23 cellular contexts compared by ENCODE assay signal in the genomic region with DNA sequence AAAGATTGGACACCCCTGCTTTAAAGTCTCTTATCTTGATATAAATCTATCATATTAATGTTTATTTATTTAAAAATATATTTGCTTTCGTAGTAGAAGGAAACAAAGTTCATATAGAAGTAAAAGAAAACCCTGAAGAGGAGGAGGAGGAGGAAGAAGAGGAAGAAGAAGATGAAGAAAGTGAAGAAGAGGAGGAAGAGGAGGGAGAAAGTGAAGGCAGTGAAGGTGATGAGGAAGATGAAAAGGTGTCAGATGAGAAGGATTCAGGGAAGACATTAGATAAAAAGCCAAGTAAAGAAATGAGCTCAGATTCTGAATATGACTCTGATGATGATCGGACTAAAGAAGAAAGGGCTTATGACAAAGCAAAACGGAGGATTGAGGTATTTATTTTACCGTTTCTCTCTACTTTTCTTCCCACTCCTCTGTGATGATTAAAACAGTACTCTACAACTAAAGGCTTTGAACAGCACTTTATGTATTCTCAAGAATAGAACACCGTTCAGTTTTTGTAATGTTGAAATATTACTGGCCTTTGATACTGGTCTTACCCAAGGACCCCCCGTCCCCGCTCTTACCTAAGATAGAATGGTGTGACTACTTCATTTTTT. TPM values are rescaled to one million over a fixed set of nuclear protein-coding genes. Genes with fewer than 3 reads are reported as not detected.
DNase-seq lines count a peak whose midpoint lies in the region; ATAC-seq and TF ChIP-seq lines count a peak whose summit lies in the region.
"Had no signal": no experiment of that assay in that cellular context is flagged by ENCODE, and none has a peak within 500 bp of the region (broad histone marks: within the 10 kb centered on the region; RNA-seq: fewer than 3 reads in every experiment).

No MANE protein-coding gene starts in this region.

- 97% methylated on average over 7 of the region's 7 CpGs for WGBS in mammary epithelial cell (ENCODE audit: low coverage, missing lambda C conversion rate)

- POLR2A ChIA-PET in activated CD4-positive, alpha-beta T cell treated with anti-CD3 and anti-CD28 coated beads for 36 hours (lab: Charles Lee), result no interaction called here
- POLR2A ChIA-PET in activated CD4-positive, alpha-beta T cell treated with anti-CD3 and anti-CD28 coated beads, Interleukin-2, amount 10 ng/mL, durations not matched to agents 7 days and 5 days (lab: Charles Lee), result no interaction called here
- POLR2A ChIA-PET in MCF 10A (lab: Yijun Ruan, JAX), result interaction anchor here (1.1 kb wide), 1 partner anchor 17 kb away, joined by 4 read pairs; no protein-coding TSS in a partner anchor

- peaks cover 40% of the 10 kb centered on the region for H3K4me1 Mint-ChIP-seq in activated CD4-positive, alpha-beta T cell treated with anti-CD3 and anti-CD28 coated beads for 36 hours
- H3K4me1 Mint-ChIP-seq in activated CD4-positive, alpha-beta T cell treated with anti-CD3 and anti-CD28 coated beads, Interleukin-2, amount 10 ng/mL, durations not matched to agents 7 days and 5 days, result peaks cover 17% of the 10 kb centered on the region
- H3K4me1 Mint-ChIP-seq in MCF 10A (ENCODE audit: insufficient read depth, unreplicated experiment), result no peaks in the 10 kb centered on the region
- H3K4me1 Mint-ChIP-seq in activated T-helper 17 cell treated with anti-CD3 and anti-CD28 coated beads, Interleukin-2, amount 50 U/mL, for 72 hours, result peaks cover 22% of the 10 kb centered on the region
- H3K4me1 Mint-ChIP-seq: CD14-positive monocyte had no signal

- H3K79me2 ChIP-seq in mammary epithelial cell (ENCODE audit: insufficient read depth, low read length), result peaks cover 3% of the 10 kb centered on the region

- no peak overlapping the region for H3K4me3 ChIP-seq in mammary epithelial cell (replicated peaks in 1 of 3; ENCODE audit: insufficient read depth in 1 of 3, low read depth in 2 of 3, low read length in 3 of 3)
- H3K4me3 ChIP-seq: GM23248, MG63 had no signal

- peaks cover 7% of the 10 kb centered on the region for H3K9me3 Mint-ChIP-seq in activated CD4-positive, alpha-beta T cell treated with anti-CD3 and anti-CD28 coated beads for 36 hours (ENCODE audit: low read depth)
- H3K9me3 Mint-ChIP-seq in activated CD4-positive, alpha-beta T cell treated with anti-CD3 and anti-CD28 coated beads, Interleukin-2, amount 10 ng/mL, durations not matched to agents 7 days and 5 days, result peaks cover 6% of the 10 kb centered on the region
- H3K9me3 Mint-ChIP-seq in MCF 10A (ENCODE audit: unreplicated experiment), result no peaks in the 10 kb centered on the region
- no peaks in the 10 kb centered on the region for H3K9me3 Mint-ChIP-seq in activated T-helper 17 cell treated with anti-CD3 and anti-CD28 coated beads, Interleukin-2, amount 50 U/mL, for 72 hours

- no peaks in the 10 kb centered on the region for H4K20me1 ChIP-seq in mammary epithelial cell (ENCODE audit: insufficient read depth, low read length)

- no peaks in the 10 kb centered on the region for H3K27me3 Mint-ChIP-seq in activated CD4-positive, alpha-beta T cell treated with anti-CD3 and anti-CD28 coated beads for 36 hours
- no peaks in the 10 kb centered on the region for H3K27me3 Mint-ChIP-seq in activated CD4-positive, alpha-beta T cell treated with anti-CD3 and anti-CD28 coated beads, Interleukin-2, amount 10 ng/mL, durations not matched to agents 7 days and 5 days
- no peaks in the 10 kb centered on the region for H3K27me3 Mint-ChIP-seq in MCF 10A (ENCODE audit: insufficient read depth, unreplicated experiment)
- no peaks in the 10 kb centered on the region for H3K27me3 Mint-ChIP-seq in activated T-helper 17 cell treated with anti-CD3 and anti-CD28 coated beads, Interleukin-2, amount 50 U/mL, for 72 hours

- no peaks in the 10 kb centered on the region for H3K27me3 ChIP-seq in mammary epithelial cell (ENCODE audit: insufficient read depth, low read length)
- H3K27me3 ChIP-seq: BE2C, MG63 had no signal

- in situ Hi-C loops in mammary epithelial cell (cut with MboI; ENCODE audit: low sequenced_read_pairs in 2 of 2), result no loop called here

- intact Hi-C loops in activated CD4-positive, alpha-beta T cell treated with anti-CD3 and anti-CD28 coated beads for 36 hours (cut with DNase I, micrococcal nuclease), result loop anchor here in 1 of 2 experiments (2.0 kb wide), 1 partner anchor 28 kb away; no protein-coding TSS in a partner anchor
- intact Hi-C loops in MCF 10A (cut with micrococcal nuclease), result no loop called here
- intact Hi-C loops in mammary epithelial cell (cut with micrococcal nuclease), result no loop called here

- peaks cover 78% of the 10 kb centered on the region for H3K36me3 Mint-ChIP-seq in activated CD4-positive, alpha-beta T cell treated with anti-CD3 and anti-CD28 coated beads for 36 hours (ENCODE audit: low read depth)
- H3K36me3 Mint-ChIP-seq in activated CD4-positive, alpha-beta T cell treated with anti-CD3 and anti-CD28 coated beads, Interleukin-2, amount 10 ng/mL, durations not matched to agents 7 days and 5 days (ENCODE audit: low read depth), result peaks cover 75% of the 10 kb centered on the region
- H3K36me3 Mint-ChIP-seq in MCF 10A (ENCODE audit: insufficient read depth, unreplicated experiment), result peaks cover 92% of the 10 kb centered on the region
- H3K36me3 Mint-ChIP-seq in activated T-helper 17 cell treated with anti-CD3 and anti-CD28 coated beads, Interleukin-2, amount 50 U/mL, for 72 hours (ENCODE audit: low read depth), result peaks cover 100% of the 10 kb centered on the region

- no peaks in the 10 kb centered on the region for H3K9me3 ChIP-seq in mammary epithelial cell (replicated peaks; ENCODE audit: insufficient read depth, low read length)
- H3K9me3 ChIP-seq: BE2C, MG63 had no signal

- no peak overlapping the region for H3K4me2 ChIP-seq in mammary epithelial cell (ENCODE audit: insufficient read depth, low read depth, low read length)

- DNase-seq in activated CD4-positive, alpha-beta T cell treated with anti-CD3 and anti-CD28 coated beads for 36 hours, result no peak
- DNase-seq in activated CD4-positive, alpha-beta T cell treated with anti-CD3 and anti-CD28 coated beads, Interleukin-2, amount 10 ng/mL, durations not matched to agents 7 days and 5 days, result no peak
- DNase-seq in MCF 10A (ENCODE audit: unreplicated experiment), result no peak
- DNase-seq in mammary epithelial cell, result no peak
- no peak for DNase-seq in RKO (ENCODE audit: low spot score)
- DNase-seq in cortex of kidney (lab: John Stamatoyannopoulos, UW), result no peak
- DNase-seq: ACHN, BE2C, DMS153, DND-41, GM23248, H7, KBM-7, MG63, NCI-H1105 treated with DMSO at 0.1 percent for 48 hours, NCI-H146, NCI-H1930, NCI-H2107, NCI-H524 treated with DMSO at 0.1 percent for 48 hours, NCI-H774 had no signal

- peaks cover 37% of the 10 kb centered on the region for H3K36me3 ChIP-seq in mammary epithelial cell (ENCODE audit: insufficient read depth, low read length)

- TF ChIP-seq CTCF in MCF 10A (IDR thresholded peaks at IDR 0.05; ENCODE audit: unreplicated experiment) (no peak), mammary epithelial cell (conservative IDR thresholded peaks at IDR 0.05 in 1 of 2, IDR thresholded peaks at IDR 0.05 in 1 of 2; ENCODE audit: extremely low read depth in 1 of 2, insufficient read depth in 1 of 2, low read depth in 1 of 2, low read length in 2 of 2) (no peak)

- peak overlapping the region; percentile 63 for H3K27ac Mint-ChIP-seq in activated CD4-positive, alpha-beta T cell treated with anti-CD3 and anti-CD28 coated beads for 36 hours
- no peak overlapping the region for H3K27ac Mint-ChIP-seq in activated CD4-positive, alpha-beta T cell treated with anti-CD3 and anti-CD28 coated beads, Interleukin-2, amount 10 ng/mL, durations not matched to agents 7 days and 5 days
- peak overlapping the region; percentile 44 for H3K27ac Mint-ChIP-seq in MCF 10A (ENCODE audit: low read depth, unreplicated experiment)
- peak overlapping the region; percentile 15 for H3K27ac Mint-ChIP-seq in activated T-helper 17 cell treated with anti-CD3 and anti-CD28 coated beads, Interleukin-2, amount 50 U/mL, for 72 hours
- H3K27ac Mint-ChIP-seq: CD14-positive monocyte had no signal

- CTCF ChIA-PET in activated CD4-positive, alpha-beta T cell treated with anti-CD3 and anti-CD28 coated beads for 36 hours (lab: Charles Lee), result interaction anchor here (2.1 kb wide), 1 partner anchor 11 kb away, joined by 6 read pairs; no protein-coding TSS in a partner anchor
- CTCF ChIA-PET in activated CD4-positive, alpha-beta T cell treated with anti-CD3 and anti-CD28 coated beads, Interleukin-2, amount 10 ng/mL, durations not matched to agents 7 days and 5 days (lab: Charles Lee), result interaction anchor here (1.0 to 2.5 kb wide), 2 partner anchors 9 to 11 kb away, joined by 3 to 13 read pairs; no protein-coding TSS in a partner anchor
- CTCF ChIA-PET in MCF 10A (lab: Yijun Ruan, JAX), result no interaction called here
- CTCF ChIA-PET in mammary epithelial cell (lab: Charles Lee; ENCODE audit: low non-redundant PET), result no interaction called here

- H3K9ac ChIP-seq in mammary epithelial cell (ENCODE audit: insufficient read depth, low read length), result no peak overlapping the region
- H3K9ac ChIP-seq: GM23248 had no signal

- H3K4me3 Mint-ChIP-seq in activated CD4-positive, alpha-beta T cell treated with anti-CD3 and anti-CD28 coated beads for 36 hours, result no peak overlapping the region
- H3K4me3 Mint-ChIP-seq in activated CD4-positive, alpha-beta T cell treated with anti-CD3 and anti-CD28 coated beads, Interleukin-2, amount 10 ng/mL, durations not matched to agents 7 days and 5 days, result no peak overlapping the region
- H3K4me3 Mint-ChIP-seq in MCF 10A (ENCODE audit: unreplicated experiment), result no peak overlapping the region
- H3K4me3 Mint-ChIP-seq in activated T-helper 17 cell treated with anti-CD3 and anti-CD28 coated beads, Interleukin-2, amount 50 U/mL, for 72 hours, result no peak overlapping the region
- H3K4me3 Mint-ChIP-seq: CD14-positive monocyte had no signal

- no TSS peak for BruUV-seq in MCF 10A (replicated peaks; lab: Mats Ljungman, UMichigan)
- no TSS peak for BruUV-seq in mammary epithelial cell (replicated peaks; lab: Mats Ljungman, UMichigan)

- H2AFZ ChIP-seq in mammary epithelial cell (ENCODE audit: low read depth, low read length), result no peak overlapping the region
- H2AFZ ChIP-seq: GM23248 had no signal

- no peaks in the 10 kb centered on the region for H3K4me1 ChIP-seq in mammary epithelial cell (ENCODE audit: insufficient read depth, low read length)
- H3K4me1 ChIP-seq: BE2C had no signal

- dilution Hi-C loops in mammary epithelial cell (cut with HindIII; ENCODE audit: low sequenced_read_pairs), result no loop called here

- H3K27ac ChIP-seq in mammary epithelial cell (ENCODE audit: insufficient read depth, low read depth, low read length), result no peak overlapping the region
- H3K27ac ChIP-seq: 22Rv1, GM23248 had no signal

- ATAC-seq in activated CD4-positive, alpha-beta T cell treated with anti-CD3 and anti-CD28 coated beads for 36 hours, result peak; percentile 63
- peak; percentile 62 for ATAC-seq in activated T-helper 17 cell treated with anti-CD3 and anti-CD28 coated beads, Interleukin-2, amount 50 U/mL, for 72 hours (replicated peaks)

RNA-seq across cellular contexts. Expression of a gene that starts 39.2 kb away (rescaled TPM):
- 10 to 100 TPM; 79.0 to 95.4 TPM for total RNA-seq in activated CD4-positive, alpha-beta T cell treated with anti-CD3 and anti-CD28 coated beads for 36 hours
- 10 to 100 TPM; 40.2 to 47.0 TPM for total RNA-seq in activated CD4-positive, alpha-beta T cell treated with anti-CD3 and anti-CD28 coated beads, Interleukin-2, amount 10 ng/mL, durations not matched to agents 7 days and 5 days
- 45.6 and 55.5 TPM in 2 replicates for total RNA-seq in MCF 10A (2022)
- 10 to 100 TPM; 19.5 to 64.1 TPM for total RNA-seq in mammary epithelial cell
- 6.0 TPM for polyA plus RNA-seq in mammary epithelial cell
- polyA minus RNA-seq in mammary epithelial cell, result 97.4 TPM
- 10 to 100 TPM; 54.1 to 77.8 TPM for total RNA-seq in activated T-helper 17 cell treated with anti-CD3 and anti-CD28 coated beads, Interleukin-2, amount 50 U/mL, for 72 hours

RNA-seq across cellular contexts. Expression of a gene that starts 40.2 kb away (rescaled TPM):
- total RNA-seq in activated CD4-positive, alpha-beta T cell treated with anti-CD3 and anti-CD28 coated beads for 36 hours, result 10 to 100 TPM; 19.4 to 27.9 TPM
- total RNA-seq in activated CD4-positive, alpha-beta T cell treated with anti-CD3 and anti-CD28 coated beads, Interleukin-2, amount 10 ng/mL, durations not matched to agents 7 days and 5 days, result 10 to 100 TPM; 31.4 to 33.6 TPM
- total RNA-seq in MCF 10A (2022) (40.2 and 41.0 TPM in 2 replicates), mammary epithelial cell (10 to 100 TPM; 38.4 to 64.3 TPM)
- 47.1 TPM for polyA plus RNA-seq in mammary epithelial cell
- 85.5 TPM for polyA minus RNA-seq in mammary epithelial cell
- 10 to 100 TPM; 18.6 to 26.8 TPM for total RNA-seq in activated T-helper 17 cell treated with anti-CD3 and anti-CD28 coated beads, Interleukin-2, amount 50 U/mL, for 72 hours

Comparison
In these comparisons a context has a peak if more than half of its experiments do, and no peak if none do; other contexts are left out.
1. CTCF ChIA-PET loops: an anchor here in activated CD4-positive, alpha-beta T cell treated with anti-CD3 and anti-CD28 coated beads for 36 hours (2.1 kb wide) and activated CD4-positive, alpha-beta T cell treated with anti-CD3 and anti-CD28 coated beads, Interleukin-2, amount 10 ng/mL, durations not matched to agents 7 days and 5 days (1.0 to 2.5 kb wide); none called in MCF 10A and mammary epithelial cell.